Comparison of ENCODE assay signal across 8 cellular contexts in the genomic region with DNA sequence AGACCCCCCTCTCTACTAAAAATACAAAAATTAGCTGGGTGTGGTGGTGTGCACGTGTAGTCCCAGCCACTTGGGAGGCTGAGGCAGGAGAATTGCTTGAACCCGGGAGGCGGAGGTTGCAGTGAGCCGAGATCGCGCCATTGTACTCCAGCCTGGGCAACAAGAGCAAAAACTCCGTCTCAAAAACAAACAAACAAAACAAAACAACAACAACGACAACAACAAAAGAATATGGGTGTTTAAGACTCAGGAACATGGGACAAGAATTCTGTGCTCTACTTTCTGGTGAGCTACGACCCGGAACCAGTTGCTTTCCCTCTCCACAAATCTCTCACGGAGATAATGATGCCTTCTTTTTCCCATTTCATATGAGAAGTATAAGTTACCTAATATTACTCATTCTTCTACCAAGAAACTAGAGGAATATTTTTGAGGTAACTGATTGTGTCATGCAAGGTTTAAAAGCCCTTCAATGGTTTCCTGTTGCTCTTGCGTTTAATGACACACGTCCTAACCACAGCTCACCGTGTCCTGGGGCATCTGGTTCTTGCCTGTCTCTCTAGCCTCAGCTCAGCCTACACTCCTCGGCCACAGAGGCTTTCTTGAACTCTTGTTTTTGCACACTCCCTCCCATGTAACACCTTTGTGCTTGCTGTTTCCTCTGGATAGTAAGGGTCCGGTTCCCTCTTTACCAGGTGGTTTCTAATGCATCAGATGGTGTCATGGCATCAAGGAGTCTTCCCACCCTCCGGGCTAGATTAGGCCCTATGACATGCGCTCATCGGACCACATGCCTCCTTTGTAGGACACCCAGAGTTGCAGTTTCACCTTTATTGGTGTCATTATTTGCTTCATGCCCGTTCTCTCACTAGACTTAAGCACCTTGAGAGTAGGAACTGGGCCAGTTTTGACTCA.
DNase-seq lines count a peak whose midpoint lies in the region; ATAC-seq and TF ChIP-seq lines count a peak whose summit lies in the region.

No MANE protein-coding gene starts in this region.

- H3K27ac ChIP-seq in dorsolateral prefrontal cortex (peak overlapping the region in 39 of 59 donors; percentile 2 to 93 (median 55)), coronary artery (no peak overlapping the region)

- peaks cover 35% of the 10 kb centered on the region for H3K4me1 Mint-ChIP-seq in activated B cell treated with CpG ODN at 0.5 μM for 24 hours
- peaks cover 5% of the 10 kb centered on the region for H3K4me1 Mint-ChIP-seq in chondrocyte (ENCODE audit: low read depth)

- peak; percentile 53 for ATAC-seq in GM18517 (IDR thresholded peaks at IDR 0.05; ENCODE audit: unreplicated experiment)
- peak; percentile 76 for ATAC-seq in HG02981 (IDR thresholded peaks at IDR 0.05; ENCODE audit: unreplicated experiment)
- peak; percentile 49 for ATAC-seq in activated B cell treated with CpG ODN at 0.5 μM for 24 hours (ENCODE audit: low read depth)

- H3K4me3 ChIP-seq in dorsolateral prefrontal cortex (no peak overlapping the region), coronary artery (no peak overlapping the region)

- H3K4me3 Mint-ChIP-seq in activated B cell treated with CpG ODN at 0.5 μM for 24 hours: peak overlapping the region; percentile 24
- H3K4me3 Mint-ChIP-seq in chondrocyte (ENCODE audit: unreplicated experiment): no peak overlapping the region

- DNase-seq in activated B cell treated with CpG ODN at 0.5 μM for 24 hours (peak; percentile 19), dorsolateral prefrontal cortex (no peak), NCI-H446 (lab: John Stamatoyannopoulos, UW) (no peak), coronary artery (ENCODE audit: low spot score) (no peak), chondrocyte (ENCODE audit: low spot score) (no peak)
- peak; percentile 60 to 71 for DNase-seq in stimulated activated CD8-positive, alpha-beta memory T cell treated with anti-CD3 and anti-CD28 coated beads, Interleukin-2, amount 100 ng/mL, for 48 hours (ENCODE audit: low read depth in 2 of 2)

- H3K27me3 ChIP-seq in dorsolateral prefrontal cortex: no peaks in the 10 kb centered on the region

- POLR2A ChIA-PET in activated B cell treated with CpG ODN at 0.5 μM for 24 hours (lab: Charles Lee): interaction anchor here (0.5 to 2.0 kb wide), 3 partner anchors 25 to 548 kb away, joined by 3 to 9 read pairs (median 7); no protein-coding TSS in a partner anchor

- no peak for TF ChIP-seq CTCF in activated B cell treated with CpG ODN at 0.5 μM for 24 hours (IDR thresholded peaks at IDR 0.05)
- no peak for TF ChIP-seq CTCF in dorsolateral prefrontal cortex (IDR thresholded peaks at IDR 0.05 in 54 of 56, conservative IDR thresholded peaks at IDR 0.05 in 2 of 56; ENCODE audit: low read depth in 1 of 56, partially characterized antibody in 56 of 56)
- TF ChIP-seq CTCF in coronary artery (IDR thresholded peaks at IDR 0.05): no peak
- TF ChIP-seq CTCF in chondrocyte (IDR thresholded peaks at IDR 0.05): no peak

- H3K9me3 Mint-ChIP-seq in activated B cell treated with CpG ODN at 0.5 μM for 24 hours (no peaks in the 10 kb centered on the region), chondrocyte (ENCODE audit: low read depth) (peaks cover 3% of the 10 kb centered on the region)

- H3K36me3 Mint-ChIP-seq in activated B cell treated with CpG ODN at 0.5 μM for 24 hours (ENCODE audit: low read depth): no peaks in the 10 kb centered on the region
- no peaks in the 10 kb centered on the region for H3K36me3 Mint-ChIP-seq in chondrocyte (ENCODE audit: low read depth)

- CTCF ChIA-PET in activated B cell treated with CpG ODN at 0.5 μM for 24 hours (lab: Charles Lee): no interaction called here

- no peaks in the 10 kb centered on the region for H3K27me3 Mint-ChIP-seq in activated B cell treated with CpG ODN at 0.5 μM for 24 hours
- H3K27me3 Mint-ChIP-seq in chondrocyte (ENCODE audit: low read depth): no peaks in the 10 kb centered on the region

- peak overlapping the region; percentile 73 for H3K27ac Mint-ChIP-seq in activated B cell treated with CpG ODN at 0.5 μM for 24 hours
- H3K27ac Mint-ChIP-seq in chondrocyte (ENCODE audit: unreplicated experiment): no peak overlapping the region

- intact Hi-C loops in activated B cell treated with CpG ODN at 0.5 μM for 24 hours (cut with micrococcal nuclease): loop anchor here (1.0 kb wide), 1 partner anchor 78 kb away; no protein-coding TSS in a partner anchor
- intact Hi-C loops in dorsolateral prefrontal cortex (cut with DNase I): no loop called here

Comparison
In these comparisons a context has a peak if more than half of its experiments do, and no peak if none do; other contexts are left out.
1. DNase-seq: peak in activated B cell treated with CpG ODN at 0.5 μM for 24 hours (single experiment) and stimulated activated CD8-positive, alpha-beta memory T cell treated with anti-CD3 and anti-CD28 coated beads, Interleukin-2, amount 100 ng/mL, for 48 hours (2 of 2); none in dorsolateral prefrontal cortex (0 of 10), NCI-H446 (0 of 2), coronary artery (single experiment) and chondrocyte (single experiment).
2. H3K27ac ChIP-seq: peak in dorsolateral prefrontal cortex (39 of 59); none in coronary artery (0 of 2).
3. Peak in every context shown above with its lines, with median percentiles within 50 percentile points of each other: ATAC-seq.